ENCODE assay signal across 20 cellular contexts in the genomic region with DNA sequence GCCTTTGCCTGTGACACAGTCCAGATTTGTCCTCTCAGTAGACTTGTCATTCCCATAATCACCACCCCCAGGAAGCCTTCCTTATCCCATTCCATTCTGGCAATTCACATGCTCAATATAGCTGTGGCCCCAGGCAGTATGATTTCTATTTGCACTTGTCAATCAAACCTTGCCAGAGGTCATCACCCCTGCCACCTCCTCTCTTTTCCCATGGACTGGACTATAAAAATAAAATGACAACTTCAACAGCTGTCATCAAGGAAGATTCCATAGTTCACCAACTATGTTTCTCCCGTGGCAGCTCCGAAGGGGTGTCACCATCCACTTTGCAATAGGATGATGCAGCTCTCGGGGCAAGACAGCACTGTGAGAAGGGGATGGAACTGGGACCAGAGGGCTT.
"Had no signal": no experiment of that assay in that cellular context is flagged by ENCODE, and none has a peak within 500 bp of the region (broad histone marks: within the 10 kb centered on the region; RNA-seq: fewer than 3 reads in every experiment).

No MANE protein-coding gene starts in this region.

- H3K9me2 ChIP-seq: SK-N-SH had no signal

- H3K27me3 Mint-ChIP-seq: IgD-negative memory B cell, T-cell had no signal

- H3K9ac ChIP-seq: KMS-11, SK-N-SH had no signal

- H3K9me3 Mint-ChIP-seq: IgD-negative memory B cell, T-cell had no signal

- H3K4me2 ChIP-seq: KMS-11, SK-N-SH had no signal

- DNase-seq: Kasumi-1, MM.1S, NCI-H1048, NCI-H1105, NCI-H1436 treated with DMSO at 0.1 percent for 48 hours, NCI-H187, NCI-H2081 treated with DMSO at 0.1 percent for 48 hours, NCI-H2171, NCI-H226, NCI-H446, NCI-H524 treated with DMSO at 0.1 percent for 48 hours, NCI-H774, SK-N-SH, SW 1271, T-cell had no signal

- H3K4me1 Mint-ChIP-seq: T-cell had no signal

- H3K27ac ChIP-seq: KMS-11, RWPE1 had no signal

- H3K4me3 Mint-ChIP-seq: IgD-negative memory B cell, T-cell had no signal

- ATAC-seq: Panc1, T-cell had no signal

- H3K36me3 Mint-ChIP-seq: IgD-negative memory B cell, T-cell had no signal

- H3K27ac Mint-ChIP-seq: T-cell had no signal

- H3K4me3 ChIP-seq: K562 had no signal

- H3K9me3 ChIP-seq: SK-N-SH had no signal
